1 cellular context compared by ENCODE assay signal in genomic region chr20:3509064-3509463, GRCh38.
TF ChIP-seq lines count a peak whose summit lies in the region.

No MANE protein-coding gene starts in this region.

TF ChIP-seq in liver, 16 proteins besides CTCF, POLR2A, EP300 and RAD21 (continued from another document):
- TF ChIP-seq ATF3 (IDR thresholded peaks at IDR 0.05), result no peak
- no peak for TF ChIP-seq SP1 (IDR thresholded peaks at IDR 0.05)
- TF ChIP-seq FOXA1 (IDR thresholded peaks at IDR 0.05), result no peak
- no peak for TF ChIP-seq YY1 (IDR thresholded peaks at IDR 0.05)
